24 cellular contexts compared by ENCODE assay signal in genomic region chr4:8250167-8250566, GRCh38. TPM values are rescaled to one million over a fixed set of nuclear protein-coding genes. Genes with fewer than 3 reads are reported as not detected.
"Had no signal": no experiment of that assay in that cellular context is flagged by ENCODE, and none has a peak within 500 bp of the region (broad histone marks: within the 10 kb centered on the region; RNA-seq: fewer than 3 reads in every experiment).

No MANE protein-coding gene starts in this region.

- H3K27ac Mint-ChIP-seq: naive thymus-derived CD8-positive, alpha-beta T cell; nephron progenitor cell had no signal

- H3K9me3 ChIP-seq: esophagus squamous epithelium, ovary, psoas muscle, right lobe of liver, stomach, thyroid gland had no signal

- DNase-seq: dermis blood vessel endothelial cell; effector memory CD4-positive, alpha-beta T cell; erythroblast; esophagus squamous epithelium; head of caudate nucleus; mesendoderm; midbrain; naive thymus-derived CD8-positive, alpha-beta T cell; nephron progenitor cell; nucleus accumbens; ovary; posterior cingulate gyrus; right lobe of liver; stimulated activated CD4-positive, alpha-beta T cell treated with anti-CD3 and anti-CD28 coated beads, Interleukin-12 subunit alpha, Interleukin-12 subunit beta, amount 100 ng/mL, for 4 hours; stimulated activated CD4-positive, alpha-beta T cell treated with anti-CD3 and anti-CD28 coated beads, Interleukin-1b, Interleukin-23, amount 100 ng/mL, for 48 hours; stimulated activated CD4-positive, alpha-beta T cell treated with anti-CD3 and anti-CD28 coated beads, Interleukin-4, amount 100 ng/mL, for 1 hour; stimulated activated CD8-positive, alpha-beta memory T cell treated with anti-CD3 and anti-CD28 coated beads, Interleukin-4, amount 100 ng/mL, for 48 hours; stimulated activated naive CD4-positive, alpha-beta T cell treated with Interleukin-2 at 50 U/mL for 16 hours; stomach; thyroid gland had no signal

- ATAC-seq: left lobe of liver; naive thymus-derived CD8-positive, alpha-beta T cell; psoas muscle had no signal

- H3K4me2 ChIP-seq: smooth muscle cell had no signal

- H3K4me3 Mint-ChIP-seq: naive thymus-derived CD8-positive, alpha-beta T cell; nephron progenitor cell had no signal

- H3K9me3 Mint-ChIP-seq: naive thymus-derived CD8-positive, alpha-beta T cell; nephron progenitor cell had no signal

- H3K4me3 ChIP-seq: coronary artery, esophagus squamous epithelium, ovary, psoas muscle, right lobe of liver, smooth muscle cell, stomach, thyroid gland had no signal

- H3K4me1 ChIP-seq: psoas muscle had no signal

- H3K4me1 Mint-ChIP-seq: naive thymus-derived CD8-positive, alpha-beta T cell had no signal

- H3K27ac ChIP-seq: coronary artery, esophagus squamous epithelium, ovary, psoas muscle, right lobe of liver, stomach, thyroid gland had no signal

- H3K36me3 Mint-ChIP-seq: naive thymus-derived CD8-positive, alpha-beta T cell had no signal

- H3K27me3 Mint-ChIP-seq: naive thymus-derived CD8-positive, alpha-beta T cell had no signal

- H3K27me3 ChIP-seq: esophagus squamous epithelium, ovary, right lobe of liver, stomach, thyroid gland had no signal

- H3K36me3 ChIP-seq: esophagus squamous epithelium, ovary, right lobe of liver, stomach, thyroid gland had no signal

RNA-seq across cellular contexts. Expression of gene HTRA3, which starts 19.4 kb away (rescaled TPM):
- total RNA-seq: naive thymus-derived CD8-positive, alpha-beta T cell had no signal
